Comparison of ENCODE assay signal across 15 cellular contexts in genomic region chr1:153488731-153489130, GRCh38. TPM values are rescaled to one million over a fixed set of nuclear protein-coding genes. Genes with fewer than 3 reads are reported as not detected.
A peak's percentile ranks its signal among the peaks of the same experiment; 100 is the strongest.
DNase-seq lines count a peak whose midpoint lies in the region; ATAC-seq and TF ChIP-seq lines count a peak whose summit lies in the region.
"Had no signal": no experiment of that assay in that cellular context is flagged by ENCODE, and none has a peak within 500 bp of the region (broad histone marks: within the 10 kb centered on the region; RNA-seq: fewer than 3 reads in every experiment).

No MANE protein-coding gene starts in this region.

- no peak overlapping the region for H3K4me3 ChIP-seq in ascending aorta
- H3K4me3 ChIP-seq in thoracic aorta: no peak overlapping the region
- H3K4me3 ChIP-seq: right lobe of liver had no signal

- TF ChIP-seq CTCF in ascending aorta (IDR thresholded peaks at IDR 0.05): no peak
- TF ChIP-seq CTCF in thoracic aorta (IDR thresholded peaks at IDR 0.05): no peak

- intact Hi-C loops in ascending aorta (cut with DNase I): loop anchor here (5.0 kb wide), 1 partner anchor 459 kb away; the partner anchor contains the start of gene DENND4B
- intact Hi-C loops in left ventricle myocardium superior (cut with micrococcal nuclease): no loop called here

- H3K9me3 ChIP-seq in ascending aorta (no peaks in the 10 kb centered on the region), thoracic aorta (no peaks in the 10 kb centered on the region)
- H3K9me3 ChIP-seq: right lobe of liver had no signal

- H3K27me3 ChIP-seq in ascending aorta: no peaks in the 10 kb centered on the region
- H3K27me3 ChIP-seq in thoracic aorta (replicated peaks; ENCODE audit: insufficient read depth): no peaks in the 10 kb centered on the region
- H3K27me3 ChIP-seq: right lobe of liver had no signal

- H3K36me3 ChIP-seq in ascending aorta (no peaks in the 10 kb centered on the region), thoracic aorta (no peaks in the 10 kb centered on the region)
- H3K36me3 ChIP-seq: right lobe of liver had no signal

- H3K4me1 ChIP-seq in ascending aorta (peaks cover 18 to 50% of the 10 kb centered on the region in 2 donors), thoracic aorta (ENCODE audit: control insufficient read depth in 1 of 2, low read depth in 2 of 2) (peaks cover 25 to 65% of the 10 kb centered on the region in 2 donors)
- H3K4me1 ChIP-seq: right lobe of liver had no signal

- ATAC-seq in left ventricle myocardium superior (peak; percentile 62), thoracic aorta (ENCODE audit: insufficient number of reproducible peaks, low FRiP score, low read depth) (peak; percentile 83), GM21360 (IDR thresholded peaks at IDR 0.05; ENCODE audit: unreplicated experiment) (no peak)
- ATAC-seq: HepG2; natural killer cell treated with Interleukin-12 subunit alpha and Interleukin-12 subunit beta and Interleukin-15 and Interleukin-18, amount 100 ng/mL, for 72 hours; right lobe of liver had no signal

- DNase-seq in NCI-H1092 treated with DMSO at 0.1 percent for 48 hours (lab: John Stamatoyannopoulos, UW): peak; percentile 23
- DNase-seq in NCI-H1092 (lab: John Stamatoyannopoulos, UW): no peak
- DNase-seq in ascending aorta (ENCODE audit: low spot score in 2 of 2): peak; percentile 54 to 94
- no peak for DNase-seq in left ventricle myocardium superior
- DNase-seq in thoracic aorta (ENCODE audit: low spot score): peak; percentile 68
- DNase-seq in cerebellar cortex (ENCODE audit: low spot score): no peak
- no peak for DNase-seq in T-helper 1 cell
- DNase-seq: activated gamma-delta T cell treated with Interleukin-2 at 50 U/mL for 16 hours; caudate nucleus; NCI-H2227 treated with DMSO at 0.1 percent for 48 hours; right lobe of liver; stimulated activated CD4-positive, alpha-beta T cell treated with anti-CD3 and anti-CD28 coated beads, Interleukin-4, amount 100 ng/mL, for 4 hours had no signal

- H3K27ac ChIP-seq in ascending aorta (peak overlapping the region; percentile 95 to 97), thoracic aorta (peak overlapping the region; percentile 90 to 95)
- H3K27ac ChIP-seq: right lobe of liver had no signal

RNA-seq across cellular contexts. Expression of gene S100A7, which starts 28.3 kb away (rescaled TPM):
- total RNA-seq in ascending aorta: not detected
- not detected for total RNA-seq in left ventricle myocardium superior
- total RNA-seq in thoracic aorta: not detected
- total RNA-seq: HepG2; natural killer cell treated with Interleukin-12 subunit alpha and Interleukin-12 subunit beta and Interleukin-15 and Interleukin-18, amount 100 ng/mL, for 72 hours; right lobe of liver had no signal

RNA-seq across cellular contexts. Expression of gene S100A6, which starts 47.1 kb away (rescaled TPM):
- 336 TPM for total RNA-seq in ascending aorta
- total RNA-seq in left ventricle myocardium superior: 201 TPM
- 100 to 1,000 TPM; 367 to 608 TPM for total RNA-seq in thoracic aorta

RNA-seq across cellular contexts. Expression of gene S100A5, which starts 52.0 kb away (rescaled TPM):
- total RNA-seq in ascending aorta: not detected
- total RNA-seq in left ventricle myocardium superior: not detected
- total RNA-seq in thoracic aorta: not detected
- total RNA-seq: HepG2; natural killer cell treated with Interleukin-12 subunit alpha and Interleukin-12 subunit beta and Interleukin-15 and Interleukin-18, amount 100 ng/mL, for 72 hours; right lobe of liver had no signal

RNA-seq across cellular contexts. Expression of gene S100A4, which starts 56.9 kb away (rescaled TPM):
- total RNA-seq in ascending aorta (690 TPM), left ventricle myocardium superior (114 TPM), thoracic aorta (1,000 to 10,000 TPM in 1 of 2 donors, 100 to 1,000 TPM in 1; 514 to 1,429 TPM)

Comparison
In these comparisons a context has a peak if more than half of its experiments do, and no peak if none do; other contexts are left out.
1. DNase-seq: peak in NCI-H1092 treated with DMSO at 0.1 percent for 48 hours (single experiment), ascending aorta (2 of 2) and thoracic aorta (single experiment); none in NCI-H1092 (single experiment), left ventricle myocardium superior (single experiment), cerebellar cortex (single experiment) and T-helper 1 cell (0 of 5).